Comparison of ENCODE assay signal across 15 cellular contexts in genomic region chr9:82410891-82411290, GRCh38.
DNase-seq lines count a peak whose midpoint lies in the region; ATAC-seq, FAIRE-seq and TF ChIP-seq lines count a peak whose summit lies in the region.
"Had no signal": no experiment of that assay in that cellular context is flagged by ENCODE, and none has a peak within 500 bp of the region (broad histone marks: within the 10 kb centered on the region; RNA-seq: fewer than 3 reads in every experiment).

No MANE protein-coding gene starts in this region.

- no peak overlapping the region for H3K9ac ChIP-seq in keratinocyte (ENCODE audit: control insufficient read depth, extremely low read depth, insufficient read depth, low read length)

- H4K20me1 ChIP-seq in keratinocyte (ENCODE audit: control insufficient read depth, extremely low read depth, insufficient read depth, low read length), result no peaks in the 10 kb centered on the region

- dilution Hi-C loops in keratinocyte (cut with MboI; ENCODE audit: extremely low pct_ligation_motif_present, low sequenced_read_pairs), result no loop called here

- ATAC-seq in GM18907 (IDR thresholded peaks at IDR 0.05; ENCODE audit: unreplicated experiment) (peak; percentile 36), HG02588 (IDR thresholded peaks at IDR 0.05; ENCODE audit: unreplicated experiment) (peak; percentile 28), HG03378 (IDR thresholded peaks at IDR 0.05; ENCODE audit: unreplicated experiment) (peak; percentile 33)

- H3K36me3 ChIP-seq in keratinocyte (ENCODE audit: control insufficient read depth in 2 of 2, extremely low read depth in 1 of 2, insufficient read depth in 2 of 2, low read length in 2 of 2), result no peaks in the 10 kb centered on the region

- no peaks in the 10 kb centered on the region for H3K79me2 ChIP-seq in keratinocyte (ENCODE audit: control insufficient read depth, insufficient read depth, low read length)

- H3K4me3 ChIP-seq in keratinocyte (ENCODE audit: control insufficient read depth in 2 of 3, extremely low read depth in 1 of 3, insufficient read depth in 2 of 3, low read depth in 1 of 3, low read length in 3 of 3), result no peak overlapping the region

- H3K27ac ChIP-seq in keratinocyte (ENCODE audit: control insufficient read depth, insufficient read depth, low read length), result no peak overlapping the region

- DNase-seq in keratinocyte (ENCODE audit: low read depth, low spot score), result no peak
- no peak for DNase-seq in anterior cingulate cortex (lab: John Stamatoyannopoulos, UW)
- DNase-seq in nucleus accumbens (lab: John Stamatoyannopoulos, UW), result no peak
- DNase-seq in NK-92 (lab: John Stamatoyannopoulos, UW; ENCODE audit: unreplicated experiment), result no peak
- DNase-seq in NCI-H146 (lab: John Stamatoyannopoulos, UW), result no peak
- DNase-seq: activated B cell treated with CpG ODN at 0.5 μM for 24 hours, activated gamma-delta T cell, AML-193, aorta, NCI-H1092 treated with DMSO at 0.1 percent for 48 hours, NCI-H2171 had no signal

- no peak for TF ChIP-seq CTCF in keratinocyte (optimal IDR thresholded peaks at IDR 0.05 in 1 of 3, IDR thresholded peaks at IDR 0.05 in 1 of 3, conservative IDR thresholded peaks at IDR 0.05 in 1 of 3; ENCODE audit: extremely low read depth in 1 of 3, insufficient read depth in 2 of 3, low read length in 3 of 3)

- H3K9me3 ChIP-seq in keratinocyte (ENCODE audit: control insufficient read depth, low read depth, low read length), result no peaks in the 10 kb centered on the region

- no peak overlapping the region for H2AFZ ChIP-seq in keratinocyte (ENCODE audit: control insufficient read depth, low read length)

- H3K27me3 ChIP-seq in keratinocyte (ENCODE audit: control insufficient read depth, extremely low read depth, insufficient read depth, low read length), result no peaks in the 10 kb centered on the region

- no peak overlapping the region for H3K4me2 ChIP-seq in keratinocyte (ENCODE audit: control insufficient read depth, extremely low read depth, insufficient read depth, low read depth, low read length)

- H3K9me1 ChIP-seq in keratinocyte (ENCODE audit: control insufficient read depth, extremely low read depth, insufficient read depth, low read length), result no peaks in the 10 kb centered on the region

- H3K4me1 ChIP-seq in keratinocyte (ENCODE audit: control insufficient read depth, extremely low read depth, insufficient read depth, low read length), result peaks cover 23% of the 10 kb centered on the region

- FAIRE-seq in keratinocyte (lab: Jason Lieb, UNC), result peak; percentile 48
- FAIRE-seq: D721Med had no signal
